18 cellular contexts compared by ENCODE assay signal in the genomic region with DNA sequence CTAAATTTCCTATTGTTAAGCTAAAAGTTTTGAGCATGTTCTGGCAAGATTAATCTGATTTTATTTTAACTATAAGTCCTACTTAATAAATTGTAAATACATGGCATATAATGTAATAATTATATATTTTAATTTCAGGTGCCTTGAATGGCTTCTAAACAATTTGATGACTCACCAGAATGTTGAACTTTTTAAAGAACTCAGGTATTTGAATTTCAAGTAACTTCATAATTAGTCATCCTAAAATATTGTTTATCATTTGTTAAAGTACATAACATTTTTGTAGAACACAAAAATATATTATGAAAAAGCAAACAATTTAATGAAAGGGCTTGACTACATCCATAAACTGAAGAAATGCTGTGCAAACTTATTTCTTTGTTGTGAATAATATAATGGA. TPM values are rescaled to one million over a fixed set of nuclear protein-coding genes. Genes with fewer than 3 reads are reported as not detected.
DNase-seq lines count a peak whose midpoint lies in the region; ATAC-seq, FAIRE-seq and TF ChIP-seq lines count a peak whose summit lies in the region.
"Had no signal": no experiment of that assay in that cellular context is flagged by ENCODE, and none has a peak within 500 bp of the region (broad histone marks: within the 10 kb centered on the region; RNA-seq: fewer than 3 reads in every experiment).

No MANE protein-coding gene starts in this region.

- TF ChIP-seq POLR2A in HepG2 (IDR thresholded peaks at IDR 0.05; ENCODE audit: insufficient read depth in 1 of 2, low read depth in 2 of 2, low read length in 2 of 2) (no peak), right lobe of liver (IDR thresholded peaks at IDR 0.05) (no peak), K562 (conservative IDR thresholded peaks at IDR 0.05) (no peak)

- intact Hi-C loops in HepG2 (cut with micrococcal nuclease; ENCODE audit: unreplicated experiment): no loop called here
- intact Hi-C loops in right lobe of liver (cut with DNase I): no loop called here
- intact Hi-C loops in K562 (cut with micrococcal nuclease): no loop called here
- intact Hi-C loops in posterior vena cava (cut with DNase I): no loop called here

- no peak overlapping the region for H3K27ac ChIP-seq in HepG2 (ENCODE audit: extremely low read length, insufficient read depth, low read length)
- H3K27ac ChIP-seq in right lobe of liver: no peak overlapping the region
- H3K27ac ChIP-seq in K562 (ENCODE audit: extremely low read depth, low read depth, low read length): no peak overlapping the region
- H3K27ac ChIP-seq: 22Rv1; BLaER1 treated with 17β-estradiol and CSF1 and Interleukin-3, amounts not matched to agents 10 nM and 100 nM had no signal

- H3K36me3 Mint-ChIP-seq in activated T-cell treated with anti-CD3 and anti-CD28 coated beads, Interleukin-2, amount 50 U/mL, for 4 hours (ENCODE audit: insufficient read depth): peaks cover 33% of the 10 kb centered on the region

- H2AFZ ChIP-seq in HepG2 (ENCODE audit: low read length) (no peak overlapping the region), K562 (ENCODE audit: low read depth, low read length) (no peak overlapping the region)
- H2AFZ ChIP-seq: GM23338 had no signal

- no peaks in the 10 kb centered on the region for H3K27me3 Mint-ChIP-seq in activated T-cell treated with anti-CD3 and anti-CD28 coated beads, Interleukin-2, amount 50 U/mL, for 4 hours (ENCODE audit: low read depth)
- H3K27me3 Mint-ChIP-seq: B cell had no signal

- ATAC-seq in HepG2 (no peak), right lobe of liver (no peak), K562 (no peak), HG03025 (IDR thresholded peaks at IDR 0.05; ENCODE audit: low FRiP score, unreplicated experiment) (no peak)
- ATAC-seq in activated T-cell treated with anti-CD3 and anti-CD28 coated beads, Interleukin-2, amount 50 U/mL, for 4 hours: no peak
- ATAC-seq: CD8-positive, alpha-beta T cell; GM23338 had no signal

- H3K9me3 ChIP-seq in HepG2 (ENCODE audit: low read length) (no peaks in the 10 kb centered on the region), right lobe of liver (no peaks in the 10 kb centered on the region), K562 (replicated peaks; ENCODE audit: control insufficient read depth, insufficient read depth, low read depth, low read length) (no peaks in the 10 kb centered on the region)
- H3K9me3 ChIP-seq: BLaER1 treated with 17β-estradiol and CSF1 and Interleukin-3, amounts not matched to agents 10 nM and 100 nM had no signal

- H3K4me3 ChIP-seq in HepG2 (replicated peaks in 1 of 3; ENCODE audit: insufficient read depth in 1 of 3, low read depth in 2 of 3, low read length in 3 of 3): no peak overlapping the region
- no peak overlapping the region for H3K4me3 ChIP-seq in right lobe of liver
- no peak overlapping the region for H3K4me3 ChIP-seq in K562
- no peak overlapping the region for H3K4me3 ChIP-seq in epithelial cell of esophagus (ENCODE audit: low read length)
- H3K4me3 ChIP-seq: BLaER1 treated with 17β-estradiol and CSF1 and Interleukin-3, amounts not matched to agents 10 nM and 100 nM; GM23338 had no signal

- no peaks in the 10 kb centered on the region for H3K9me1 ChIP-seq in K562 (ENCODE audit: control insufficient read depth, insufficient read depth, low read length)

- DNase-seq in HepG2 (ENCODE audit: low spot score) (no peak), right lobe of liver (no peak), K562 (ENCODE audit: extremely low read depth in 1 of 4, low spot score in 3 of 4) (no peak), epithelial cell of esophagus (ENCODE audit: low read depth) (peak; percentile 16), posterior vena cava (ENCODE audit: low spot score) (no peak), NCI-H2227 treated with DMSO at 0.1 percent for 48 hours (lab: John Stamatoyannopoulos, UW) (no peak)
- no peak for DNase-seq in activated T-cell treated with anti-CD3 and anti-CD28 coated beads, Interleukin-2, amount 50 U/mL, for 4 hours
- DNase-seq: Calu3; CD8-positive, alpha-beta T cell; DMS79 treated with DMSO at 0.1 percent for 48 hours; GF-D8; HCEC 1CT had no signal

- H3K9ac ChIP-seq in HepG2 (ENCODE audit: insufficient read depth, low read depth, low read length): no peak overlapping the region
- no peak overlapping the region for H3K9ac ChIP-seq in K562 (ENCODE audit: insufficient read depth in 1 of 2, low read depth in 2 of 2, low read length in 2 of 2)
- H3K9ac ChIP-seq: BLaER1 treated with 17β-estradiol and CSF1 and Interleukin-3, amounts not matched to agents 10 nM and 100 nM had no signal

- H3K4me2 ChIP-seq in HepG2 (ENCODE audit: low read depth, low read length): no peak overlapping the region
- no peak overlapping the region for H3K4me2 ChIP-seq in K562 (ENCODE audit: insufficient read depth, low read length)
- H3K4me2 ChIP-seq: BLaER1 treated with 17β-estradiol and CSF1 and Interleukin-3, amounts not matched to agents 10 nM and 100 nM; GM23338 had no signal

- no peaks in the 10 kb centered on the region for H4K20me1 ChIP-seq in HepG2 (ENCODE audit: insufficient read depth, low read length)
- H4K20me1 ChIP-seq in K562 (replicated peaks; ENCODE audit: control insufficient read depth, insufficient read depth, low read length): no peaks in the 10 kb centered on the region
- H4K20me1 ChIP-seq: BLaER1 treated with 17β-estradiol and CSF1 and Interleukin-3, amounts not matched to agents 10 nM and 100 nM had no signal

- TF ChIP-seq CTCF in HepG2 (CRISPR knock-in tag; IDR thresholded peaks at IDR 0.05): no peak
- TF ChIP-seq CTCF in right lobe of liver (IDR thresholded peaks at IDR 0.05): no peak
- TF ChIP-seq CTCF in K562 (IDR thresholded peaks at IDR 0.05 in 2 of 3, conservative IDR thresholded peaks at IDR 0.05 in 1 of 3; ENCODE audit: insufficient read depth in 2 of 3, low read depth in 1 of 3, low read length in 3 of 3): no peak
- TF ChIP-seq CTCF in epithelial cell of esophagus (IDR thresholded peaks at IDR 0.05; ENCODE audit: insufficient read depth, low read depth, low read length, missing control alignments): no peak

- H3K4me1 Mint-ChIP-seq in activated T-cell treated with anti-CD3 and anti-CD28 coated beads, Interleukin-2, amount 50 U/mL, for 4 hours (ENCODE audit: low read depth): peaks cover 5% of the 10 kb centered on the region
- H3K4me1 Mint-ChIP-seq: B cell, GM23338 had no signal

- CTCF ChIA-PET in HepG2 (lab: Yijun Ruan, JAX; ENCODE audit: low intra/inter-chr PET ratio, low total read pairs) (no interaction called here), K562 (lab: Yijun Ruan, JAX; ENCODE audit: low intra/inter-chr PET ratio) (no interaction called here)

- BruUV-seq in HepG2 (replicated peaks; lab: Mats Ljungman, UMichigan) (no TSS peak), K562 (replicated peaks; lab: Mats Ljungman, UMichigan) (no TSS peak)

- H3K36me3 ChIP-seq in HepG2 (replicated peaks in 1 of 2; ENCODE audit: control insufficient read depth in 1 of 2, insufficient read depth in 2 of 2, low read length in 2 of 2) (peaks cover 17 to 65% of the 10 kb centered on the region in 2 experiments), right lobe of liver (peaks cover 0 to 38% (median 0%) of the 10 kb centered on the region in 4 donors), K562 (ENCODE audit: control insufficient read depth, insufficient read depth, low read length) (peaks cover 72% of the 10 kb centered on the region)

- POLR2A ChIA-PET in HepG2 (lab: Yijun Ruan, JAX): no interaction called here
- POLR2A ChIA-PET in K562 (lab: Yijun Ruan, JAX): interaction anchor here (0.6 kb wide), 1 partner anchor 12 kb away, joined by 3 read pairs; no protein-coding TSS in a partner anchor

- no peaks in the 10 kb centered on the region for H3K27me3 ChIP-seq in HepG2 (ENCODE audit: control insufficient read depth in 1 of 2, insufficient read depth in 2 of 2, low read length in 2 of 2)
- no peaks in the 10 kb centered on the region for H3K27me3 ChIP-seq in right lobe of liver
- no peaks in the 10 kb centered on the region for H3K27me3 ChIP-seq in K562 (ENCODE audit: control insufficient read depth in 2 of 2, insufficient read depth in 2 of 2, low read length in 2 of 2)
- H3K27me3 ChIP-seq: BLaER1 treated with 17β-estradiol and CSF1 and Interleukin-3, amounts not matched to agents 10 nM and 100 nM had no signal

- TF ChIP-seq EP300 in HepG2 (IDR thresholded peaks at IDR 0.05; ENCODE audit: low read depth in 2 of 2, low read length in 2 of 2): no peak
- TF ChIP-seq EP300 in HepG2 (CRISPR knock-in tag; IDR thresholded peaks at IDR 0.05; ENCODE audit: borderline replicate concordance): no peak
- TF ChIP-seq EP300 in K562 (IDR thresholded peaks at IDR 0.05; ENCODE audit: low read length): no peak

- no peaks in the 10 kb centered on the region for H3K9me3 Mint-ChIP-seq in activated T-cell treated with anti-CD3 and anti-CD28 coated beads, Interleukin-2, amount 50 U/mL, for 4 hours
- H3K9me3 Mint-ChIP-seq: CD8-positive, alpha-beta T cell; GM23338 had no signal

- H3K79me2 ChIP-seq in HepG2 (ENCODE audit: insufficient read depth, low read length) (no peaks in the 10 kb centered on the region), K562 (ENCODE audit: control insufficient read depth, insufficient read depth, low read length) (no peaks in the 10 kb centered on the region)

- no peak overlapping the region for H3K4me3 Mint-ChIP-seq in activated T-cell treated with anti-CD3 and anti-CD28 coated beads, Interleukin-2, amount 50 U/mL, for 4 hours
- H3K4me3 Mint-ChIP-seq: B cell; CD8-positive, alpha-beta T cell; GM23338 had no signal

- in situ Hi-C loops in HepG2 (cut with HindIII; ENCODE audit: extremely low pct_ligation_motif_present, low pct_unique_long_range_greater_than_20kb) (no loop called here), K562 (cut with MboI) (no loop called here)

- FAIRE-seq in HepG2 (lab: Jason Lieb, UNC): no peak
- no peak for FAIRE-seq in K562 (lab: Jason Lieb, UNC)
- FAIRE-seq: H54 had no signal

- H3K4me1 ChIP-seq in HepG2 (ENCODE audit: insufficient read depth, low read length): no peaks in the 10 kb centered on the region
- H3K4me1 ChIP-seq in right lobe of liver: no peaks in the 10 kb centered on the region
- H3K4me1 ChIP-seq in K562 (replicated peaks in 1 of 2; ENCODE audit: control insufficient read depth in 2 of 2, insufficient read depth in 2 of 2, low read length in 2 of 2): peaks cover 11 to 15% of the 10 kb centered on the region in 2 experiments; a peak in 4 of 5 replicates
- H3K4me1 ChIP-seq: BLaER1 treated with 17β-estradiol and CSF1 and Interleukin-3, amounts not matched to agents 10 nM and 100 nM had no signal

- no peak for TF ChIP-seq RAD21 in HepG2 (CRISPR knock-in tag; IDR thresholded peaks at IDR 0.05)
- TF ChIP-seq RAD21 in K562 (CRISPR knock-in tag; conservative IDR thresholded peaks at IDR 0.05 in 1 of 2, IDR thresholded peaks at IDR 0.05 in 1 of 2): no peak

RNA-seq across cellular contexts. Expression of a gene that starts 14.5 kb away (rescaled TPM):
- total RNA-seq in HepG2 (2016; rRNA removed; fragmentation: Illumina TruSeq; extraction: Trizol): 18.7 and 24.0 TPM in 2 replicates
- 4.9 and 5.0 TPM in 2 replicates for total RNA-seq in HepG2 (2016; cell fraction: cytosol; rRNA removed; fragmentation: Illumina TruSeq; extraction: Trizol; ENCODE audit: low read depth)
- total RNA-seq in HepG2 (2016; cell fraction: insoluble cytoplasmic fraction; rRNA removed; fragmentation: Illumina TruSeq; extraction: Trizol): 19.7 and 21.7 TPM in 2 replicates
- total RNA-seq in HepG2 (2016; cell fraction: membrane; rRNA removed; fragmentation: Illumina TruSeq; extraction: Trizol): 16.6 and 19.2 TPM in 2 replicates
- total RNA-seq in HepG2 (2016; cell fraction: nucleus; rRNA removed; fragmentation: Illumina TruSeq; extraction: Trizol): 19.6 and 26.0 TPM in 2 replicates
- 13.3 and 24.0 TPM in 2 replicates for polyA plus RNA-seq in HepG2 (2011; rRNA removed)
- polyA plus RNA-seq in HepG2 (2011; cell fraction: cytosol; rRNA removed): 6.6 and 11.0 TPM in 2 replicates
- 6.5 and 10.4 TPM in 2 replicates for polyA plus RNA-seq in HepG2 (2011; cell fraction: nucleus; rRNA removed)
- 13.2 and 20.8 TPM in 2 replicates for polyA plus RNA-seq in HepG2 (2012)
- polyA plus RNA-seq in HepG2 (2016; cell fraction: cytosol; fragmentation: Illumina TruSeq; extraction: Trizol; ENCODE audit: low read depth): 3.7 and 4.0 TPM in 2 replicates
- polyA plus RNA-seq in HepG2 (2016; cell fraction: insoluble cytoplasmic fraction; fragmentation: Illumina TruSeq; extraction: Trizol; ENCODE audit: low read depth): 28.8 and 30.2 TPM in 2 replicates
- 15.5 and 15.6 TPM in 2 replicates for polyA plus RNA-seq in HepG2 (2016; cell fraction: membrane; fragmentation: Illumina TruSeq; extraction: Trizol; ENCODE audit: low read depth)
- polyA plus RNA-seq in HepG2 (2016; cell fraction: nucleus; fragmentation: Illumina TruSeq; extraction: Trizol; ENCODE audit: insufficient read depth, low read depth): 30.9 and 40.5 TPM in 2 replicates
- 3.9 and 9.7 TPM in 2 replicates for polyA minus RNA-seq in HepG2 (2011; rRNA and poly(A)+ RNA removed; ENCODE audit: low replicate concordance)
- 10.1 and 12.1 TPM in 2 replicates for polyA minus RNA-seq in HepG2 (2011; cell fraction: cytosol; rRNA and poly(A)+ RNA removed)
- polyA minus RNA-seq in HepG2 (2011; cell fraction: nucleus; rRNA and poly(A)+ RNA removed): 15.8 and 18.9 TPM in 2 replicates
- total RNA-seq in right lobe of liver: 10 to 100 TPM in 2 of 6 experiments, 1 to 10 TPM in 4; 5.8 to 11.4 (median 6.8) TPM
- total RNA-seq in K562 (2011; cell fraction: chromatin; rRNA removed; ENCODE audit: low replicate concordance): 10.8 and 41.5 TPM in 2 replicates
- 5.8 and 8.2 TPM in 2 replicates for total RNA-seq in K562 (2011; cell fraction: nucleolus; rRNA removed)
- total RNA-seq in K562 (2011; cell fraction: nucleoplasm; rRNA removed): 15.5 and 33.4 TPM in 2 replicates
- total RNA-seq in K562 (2014; rRNA removed): 15.2 and 20.9 TPM in 2 replicates
- total RNA-seq in K562 (2014; rRNA removed; fragmentation: Illumina TruSeq; extraction: Trizol): 20.0 and 21.8 TPM in 2 replicates
- 13.4 and 15.0 TPM in 2 replicates for total RNA-seq in K562 (2015; rRNA removed; fragmentation: Illumina TruSeq; extraction: Trizol)
- 18.6 and 18.7 TPM in 2 replicates for total RNA-seq in K562 (2021)
- polyA plus RNA-seq in K562 (2011; rRNA removed): 19.3 and 27.3 TPM in 2 replicates
- 6.4 and 14.0 TPM in 2 replicates for polyA plus RNA-seq in K562 (2011; cell fraction: cytosol; rRNA removed)
- 5.9 and 9.6 TPM in 2 replicates for polyA plus RNA-seq in K562 (2011; cell fraction: nucleus; rRNA removed)
- polyA plus RNA-seq in K562 (2012): 14.6 and 16.4 TPM in 2 replicates
- 21.3 and 26.2 TPM in 2 replicates for polyA plus RNA-seq in K562 (2014; fragmentation: Illumina TruSeq; extraction: Trizol)
- 1 to 10 TPM; 7.0 to 8.1 TPM for polyA plus RNA-seq in K562 (2014; fragmentation: Nextera tagmentation; extraction: Ambion mirVana)
- 15.4 and 18.1 TPM in 2 replicates for polyA plus RNA-seq in K562 (2014; rRNA removed)
- 20.2 and 29.6 TPM in 2 replicates for polyA minus RNA-seq in K562 (2011; rRNA and poly(A)+ RNA removed)
- 7.8 and 13.7 TPM in 2 replicates for polyA minus RNA-seq in K562 (2011; cell fraction: cytosol; rRNA and poly(A)+ RNA removed)
- 5.1 TPM in 2 replicates for polyA minus RNA-seq in K562 (2011; cell fraction: nucleus; rRNA and poly(A)+ RNA removed)
- total RNA-seq in activated T-cell treated with anti-CD3 and anti-CD28 coated beads, Interleukin-2, amount 50 U/mL, for 4 hours: 10 to 100 TPM; 10.4 to 16.4 (median 12.3) TPM
- total RNA-seq in posterior vena cava: 10 to 100 TPM; 10.4 to 11.5 TPM

RNA-seq across cellular contexts. Expression of a gene that starts 49.8 kb away (rescaled TPM):
- total RNA-seq in HepG2 (2016; rRNA removed; fragmentation: Illumina TruSeq; extraction: Trizol): 54.6 and 80.8 TPM in 2 replicates
- 13.0 and 15.2 TPM in 2 replicates for total RNA-seq in HepG2 (2016; cell fraction: cytosol; rRNA removed; fragmentation: Illumina TruSeq; extraction: Trizol; ENCODE audit: low read depth)
- 59.4 and 85.2 TPM in 2 replicates for total RNA-seq in HepG2 (2016; cell fraction: insoluble cytoplasmic fraction; rRNA removed; fragmentation: Illumina TruSeq; extraction: Trizol)
- total RNA-seq in HepG2 (2016; cell fraction: membrane; rRNA removed; fragmentation: Illumina TruSeq; extraction: Trizol): 21.7 and 25.5 TPM in 2 replicates
- 45.4 and 52.3 TPM in 2 replicates for total RNA-seq in HepG2 (2016; cell fraction: nucleus; rRNA removed; fragmentation: Illumina TruSeq; extraction: Trizol)
- polyA plus RNA-seq in HepG2 (2011; rRNA removed): 36.4 and 49.8 TPM in 2 replicates
- polyA plus RNA-seq in HepG2 (2011; cell fraction: cytosol; rRNA removed): 26.3 and 29.3 TPM in 2 replicates
- polyA plus RNA-seq in HepG2 (2011; cell fraction: nucleus; rRNA removed): 27.6 and 33.0 TPM in 2 replicates
- 40.3 and 60.6 TPM in 2 replicates for polyA plus RNA-seq in HepG2 (2012)
- polyA plus RNA-seq in HepG2 (2016; cell fraction: cytosol; fragmentation: Illumina TruSeq; extraction: Trizol; ENCODE audit: low read depth): 9.1 and 11.0 TPM in 2 replicates
- 115 and 135 TPM in 2 replicates for polyA plus RNA-seq in HepG2 (2016; cell fraction: insoluble cytoplasmic fraction; fragmentation: Illumina TruSeq; extraction: Trizol; ENCODE audit: low read depth)
- 21.0 and 25.0 TPM in 2 replicates for polyA plus RNA-seq in HepG2 (2016; cell fraction: membrane; fragmentation: Illumina TruSeq; extraction: Trizol; ENCODE audit: low read depth)
- polyA plus RNA-seq in HepG2 (2016; cell fraction: nucleus; fragmentation: Illumina TruSeq; extraction: Trizol; ENCODE audit: insufficient read depth, low read depth): 62.9 and 71.3 TPM in 2 replicates
- 4.8 and 7.2 TPM in 2 replicates for polyA minus RNA-seq in HepG2 (2011; rRNA and poly(A)+ RNA removed; ENCODE audit: low replicate concordance)
- polyA minus RNA-seq in HepG2 (2011; cell fraction: cytosol; rRNA and poly(A)+ RNA removed): 23.3 and 24.0 TPM in 2 replicates
- polyA minus RNA-seq in HepG2 (2011; cell fraction: nucleus; rRNA and poly(A)+ RNA removed): 32.4 and 45.5 TPM in 2 replicates
- total RNA-seq in right lobe of liver: 10 to 100 TPM; 12.1 to 37.7 (median 17.2) TPM
- total RNA-seq in K562 (2011; cell fraction: chromatin; rRNA removed; ENCODE audit: low replicate concordance): 13.8 and 44.5 TPM in 2 replicates
- total RNA-seq in K562 (2011; cell fraction: nucleolus; rRNA removed): 11.0 and 12.1 TPM in 2 replicates
- total RNA-seq in K562 (2011; cell fraction: nucleoplasm; rRNA removed): 18.8 and 21.3 TPM in 2 replicates
- total RNA-seq in K562 (2014; rRNA removed): 56.9 and 74.2 TPM in 2 replicates
- 58.7 and 59.8 TPM in 2 replicates for total RNA-seq in K562 (2014; rRNA removed; fragmentation: Illumina TruSeq; extraction: Trizol)
- total RNA-seq in K562 (2015; rRNA removed; fragmentation: Illumina TruSeq; extraction: Trizol): 65.4 and 70.8 TPM in 2 replicates
- 61.0 and 61.5 TPM in 2 replicates for total RNA-seq in K562 (2021)
- polyA plus RNA-seq in K562 (2011; rRNA removed): 38.3 and 65.7 TPM in 2 replicates
- polyA plus RNA-seq in K562 (2011; cell fraction: cytosol; rRNA removed): 15.3 and 17.6 TPM in 2 replicates
- 12.4 and 13.8 TPM in 2 replicates for polyA plus RNA-seq in K562 (2011; cell fraction: nucleus; rRNA removed)
- 36.3 and 42.8 TPM in 2 replicates for polyA plus RNA-seq in K562 (2012)
- 88.9 and 93.4 TPM in 2 replicates for polyA plus RNA-seq in K562 (2014; fragmentation: Illumina TruSeq; extraction: Trizol)
- polyA plus RNA-seq in K562 (2014; fragmentation: Nextera tagmentation; extraction: Ambion mirVana): 10 to 100 TPM; 29.2 to 33.7 TPM
- 72.7 and 102 TPM in 2 replicates for polyA plus RNA-seq in K562 (2014; rRNA removed)
- 16.0 and 24.7 TPM in 2 replicates for polyA minus RNA-seq in K562 (2011; rRNA and poly(A)+ RNA removed)
- polyA minus RNA-seq in K562 (2011; cell fraction: cytosol; rRNA and poly(A)+ RNA removed): 13.7 and 15.2 TPM in 2 replicates
- 9.3 and 13.1 TPM in 2 replicates for polyA minus RNA-seq in K562 (2011; cell fraction: nucleus; rRNA and poly(A)+ RNA removed)
- 10 to 100 TPM; 57.4 to 77.1 (median 75.4) TPM for total RNA-seq in activated T-cell treated with anti-CD3 and anti-CD28 coated beads, Interleukin-2, amount 50 U/mL, for 4 hours
- 10 to 100 TPM; 35.9 to 47.3 TPM for total RNA-seq in posterior vena cava
